In the genomic region with DNA sequence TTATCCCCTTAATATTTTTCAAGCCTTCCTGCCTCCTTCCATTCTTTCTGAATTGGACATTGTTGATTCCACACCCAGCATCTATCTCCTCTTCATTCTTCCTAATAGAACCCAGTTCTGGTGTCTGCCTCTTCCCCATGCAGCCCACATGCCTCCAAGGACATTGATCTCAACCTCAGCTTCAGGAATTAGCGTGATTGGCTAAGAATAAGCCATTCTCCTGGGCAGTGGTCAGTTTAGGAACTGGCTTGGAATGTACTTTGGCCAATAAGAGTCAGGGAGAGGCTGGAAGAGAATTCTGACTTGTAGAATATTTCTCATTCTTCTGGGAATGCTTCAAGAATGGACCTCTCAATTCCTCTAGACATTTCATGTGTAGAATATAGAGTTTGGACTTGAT, we compare ENCODE assay signal across 23 cellular contexts. TPM values are rescaled to one million over a fixed set of nuclear protein-coding genes. Genes with fewer than 3 reads are reported as not detected.
"Had no signal": no experiment of that assay in that cellular context is flagged by ENCODE, and none has a peak within 500 bp of the region (broad histone marks: within the 10 kb centered on the region; RNA-seq: fewer than 3 reads in every experiment).

No MANE protein-coding gene starts in this region.

- H3K4me1 ChIP-seq: left lung, right atrium auricular region, spleen, suprapubic skin, tibial nerve, uterus had no signal

- H3K4me3 ChIP-seq: left lung, lung, ovary, right atrium auricular region, spleen, suprapubic skin, thoracic aorta, tibial nerve, uterus had no signal

- ATAC-seq: left lung; naive thymus-derived CD4-positive, alpha-beta T cell; natural killer cell treated with Interleukin-12 subunit alpha and Interleukin-12 subunit beta and Interleukin-15 and Interleukin-18, amount 100 ng/mL, for 72 hours; sciatic nerve; stimulated activated effector memory CD8-positive, alpha-beta T cell treated with anti-CD3 and anti-CD28 coated beads, Interleukin-12 subunit alpha, Interleukin-12 subunit beta, amount 100 ng/mL, for 72 hours had no signal

- H3K36me3 ChIP-seq: left lung, ovary, right atrium auricular region, spleen, suprapubic skin, thoracic aorta, tibial nerve, uterus had no signal

- H3K27me3 ChIP-seq: left lung, ovary, right atrium auricular region, suprapubic skin, tibial nerve, uterus had no signal

- FAIRE-seq: islet of Langerhans, kidney, small intestine had no signal

- H3K9me3 ChIP-seq: ovary, right atrium auricular region, spleen, suprapubic skin, thoracic aorta, tibial nerve, uterus had no signal

- DNase-seq: hypothalamus; immature natural killer cell; kidney; left colon; left lung; mesendoderm; naive thymus-derived CD4-positive, alpha-beta T cell; ovary; spleen; stimulated activated CD4-positive, alpha-beta T cell treated with anti-CD3 and anti-CD28 coated beads, Interleukin-4, amount 100 ng/mL, for 24 hours; stimulated activated naive CD4-positive, alpha-beta T cell; uterus had no signal

- H3K27ac ChIP-seq: left lung, ovary, right atrium auricular region, spleen, suprapubic skin, thoracic aorta, tibial nerve, uterus had no signal

RNA-seq across cellular contexts. Expression of a gene that starts 45.3 kb away (rescaled TPM):
- total RNA-seq: natural killer cell treated with Interleukin-12 subunit alpha and Interleukin-12 subunit beta and Interleukin-15 and Interleukin-18, amount 100 ng/mL, for 72 hours had no signal
- polyA plus RNA-seq: immature natural killer cell; naive thymus-derived CD4-positive, alpha-beta T cell; neural cell had no signal
